ENCODE assay signal across 1 cellular context in the genomic region with DNA sequence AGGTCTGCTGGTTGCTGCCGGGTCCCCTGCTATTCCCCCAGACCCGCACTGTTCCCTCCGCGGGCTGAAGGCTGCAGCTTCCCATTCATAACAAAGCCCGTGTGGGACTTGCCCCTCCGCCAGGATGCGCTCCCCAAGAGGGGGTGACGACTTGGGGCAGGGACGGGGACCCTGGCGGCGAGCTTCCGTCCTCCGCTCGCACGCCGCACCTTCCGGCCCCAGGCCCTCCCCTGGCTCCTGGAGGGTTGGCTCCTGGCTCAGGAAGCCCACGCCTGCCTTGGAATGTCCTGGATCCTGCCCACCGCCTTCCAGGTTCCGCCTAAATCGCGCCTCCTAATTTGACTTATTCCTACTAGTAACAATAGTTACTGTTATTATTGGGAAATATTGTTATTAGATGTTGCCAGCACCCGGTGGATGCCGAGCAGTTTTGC.
A peak's percentile ranks its signal among the peaks of the same experiment; 100 is the strongest.
TF ChIP-seq lines count a peak whose summit lies in the region.

No MANE protein-coding gene starts in this region.

TF ChIP-seq in GM12878, 131 proteins besides CTCF, POLR2A, EP300 and RAD21 (continued from another document):
- TF ChIP-seq, protein P1, sequence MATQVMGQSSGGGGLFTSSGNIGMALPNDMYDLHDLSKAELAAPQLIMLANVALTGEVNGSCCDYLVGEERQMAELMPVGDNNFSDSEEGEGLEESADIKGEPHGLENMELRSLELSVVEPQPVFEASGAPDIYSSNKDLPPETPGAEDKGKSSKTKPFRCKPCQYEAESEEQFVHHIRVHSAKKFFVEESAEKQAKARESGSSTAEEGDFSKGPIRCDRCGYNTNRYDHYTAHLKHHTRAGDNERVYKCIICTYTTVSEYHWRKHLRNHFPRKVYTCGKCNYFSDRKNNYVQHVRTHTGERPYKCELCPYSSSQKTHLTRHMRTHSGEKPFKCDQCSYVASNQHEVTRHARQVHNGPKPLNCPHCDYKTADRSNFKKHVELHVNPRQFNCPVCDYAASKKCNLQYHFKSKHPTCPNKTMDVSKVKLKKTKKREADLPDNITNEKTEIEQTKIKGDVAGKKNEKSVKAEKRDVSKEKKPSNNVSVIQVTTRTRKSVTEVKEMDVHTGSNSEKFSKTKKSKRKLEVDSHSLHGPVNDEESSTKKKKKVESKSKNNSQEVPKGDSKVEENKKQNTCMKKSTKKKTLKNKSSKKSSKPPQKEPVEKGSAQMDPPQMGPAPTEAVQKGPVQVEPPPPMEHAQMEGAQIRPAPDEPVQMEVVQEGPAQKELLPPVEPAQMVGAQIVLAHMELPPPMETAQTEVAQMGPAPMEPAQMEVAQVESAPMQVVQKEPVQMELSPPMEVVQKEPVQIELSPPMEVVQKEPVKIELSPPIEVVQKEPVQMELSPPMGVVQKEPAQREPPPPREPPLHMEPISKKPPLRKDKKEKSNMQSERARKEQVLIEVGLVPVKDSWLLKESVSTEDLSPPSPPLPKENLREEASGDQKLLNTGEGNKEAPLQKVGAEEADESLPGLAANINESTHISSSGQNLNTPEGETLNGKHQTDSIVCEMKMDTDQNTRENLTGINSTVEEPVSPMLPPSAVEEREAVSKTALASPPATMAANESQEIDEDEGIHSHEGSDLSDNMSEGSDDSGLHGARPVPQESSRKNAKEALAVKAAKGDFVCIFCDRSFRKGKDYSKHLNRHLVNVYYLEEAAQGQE (IDR thresholded peaks at IDR 0.05; ENCODE audit: low read depth, low read length): no peak
- no peak for TF ChIP-seq JUND (IDR thresholded peaks at IDR 0.05; ENCODE audit: low read depth, low read length)
- TF ChIP-seq IKZF1 (conservative IDR thresholded peaks at IDR 0.05): peak; percentile 59; the same call in 1 of the 2 replicates
- TF ChIP-seq, protein P2, sequence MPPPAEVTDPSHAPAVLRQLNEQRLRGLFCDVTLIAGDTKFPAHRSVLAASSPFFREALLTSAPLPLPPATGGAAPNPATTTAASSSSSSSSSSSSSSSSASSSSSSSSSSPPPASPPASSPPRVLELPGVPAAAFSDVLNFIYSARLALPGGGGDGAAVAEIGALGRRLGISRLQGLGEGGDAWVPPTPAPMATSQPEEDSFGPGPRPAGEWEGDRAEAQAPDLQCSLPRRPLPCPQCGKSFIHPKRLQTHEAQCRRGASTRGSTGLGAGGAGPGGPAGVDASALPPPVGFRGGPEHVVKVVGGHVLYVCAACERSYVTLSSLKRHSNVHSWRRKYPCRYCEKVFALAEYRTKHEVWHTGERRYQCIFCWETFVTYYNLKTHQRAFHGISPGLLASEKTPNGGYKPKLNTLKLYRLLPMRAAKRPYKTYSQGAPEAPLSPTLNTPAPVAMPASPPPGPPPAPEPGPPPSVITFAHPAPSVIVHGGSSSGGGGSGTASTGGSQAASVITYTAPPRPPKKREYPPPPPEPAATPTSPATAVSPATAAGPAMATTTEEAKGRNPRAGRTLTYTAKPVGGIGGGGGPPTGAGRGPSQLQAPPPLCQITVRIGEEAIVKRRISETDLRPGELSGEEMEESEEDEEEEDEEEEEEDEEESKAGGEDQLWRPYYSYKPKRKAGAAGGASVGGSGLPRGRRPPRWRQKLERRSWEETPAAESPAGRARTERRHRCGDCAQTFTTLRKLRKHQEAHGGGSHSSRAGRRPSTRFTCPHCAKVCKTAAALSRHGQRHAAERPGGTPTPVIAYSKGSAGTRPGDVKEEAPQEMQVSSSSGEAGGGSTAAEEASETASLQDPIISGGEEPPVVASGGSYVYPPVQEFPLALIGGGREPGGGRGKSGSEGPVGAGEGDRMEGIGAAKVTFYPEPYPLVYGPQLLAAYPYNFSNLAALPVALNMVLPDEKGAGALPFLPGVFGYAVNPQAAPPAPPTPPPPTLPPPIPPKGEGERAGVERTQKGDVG (CRISPR knock-in tag; IDR thresholded peaks at IDR 0.05): no peak
- TF ChIP-seq STAT3 (IDR thresholded peaks at IDR 0.05; ENCODE audit: low read depth, low read length): no peak
- TF ChIP-seq JUNB (IDR thresholded peaks at IDR 0.05): no peak
- TF ChIP-seq TCF12 (IDR thresholded peaks at IDR 0.05; ENCODE audit: low read depth, low read length): no peak
- TF ChIP-seq DPF2 (IDR thresholded peaks at IDR 0.05): 0 out of 2 replicates have a peak, but pooled peaks have one; percentile 34
- no peak for TF ChIP-seq POLR2AphosphoS2 (IDR thresholded peaks at IDR 0.05; ENCODE audit: low read depth, low read length)
- no peak for TF ChIP-seq CBX3 (IDR thresholded peaks at IDR 0.05; ENCODE audit: borderline replicate concordance, low read depth)
- peak in 1 of 2 experiments; percentile 16; a peak in 1 of 4 replicates for TF ChIP-seq BHLHE40 (IDR thresholded peaks at IDR 0.05; ENCODE audit: borderline replicate concordance in 1 of 2, low read depth in 2 of 2, low read length in 1 of 2)
- TF ChIP-seq CHD4 (IDR thresholded peaks at IDR 0.05): no peak
- TF ChIP-seq, protein P3, sequence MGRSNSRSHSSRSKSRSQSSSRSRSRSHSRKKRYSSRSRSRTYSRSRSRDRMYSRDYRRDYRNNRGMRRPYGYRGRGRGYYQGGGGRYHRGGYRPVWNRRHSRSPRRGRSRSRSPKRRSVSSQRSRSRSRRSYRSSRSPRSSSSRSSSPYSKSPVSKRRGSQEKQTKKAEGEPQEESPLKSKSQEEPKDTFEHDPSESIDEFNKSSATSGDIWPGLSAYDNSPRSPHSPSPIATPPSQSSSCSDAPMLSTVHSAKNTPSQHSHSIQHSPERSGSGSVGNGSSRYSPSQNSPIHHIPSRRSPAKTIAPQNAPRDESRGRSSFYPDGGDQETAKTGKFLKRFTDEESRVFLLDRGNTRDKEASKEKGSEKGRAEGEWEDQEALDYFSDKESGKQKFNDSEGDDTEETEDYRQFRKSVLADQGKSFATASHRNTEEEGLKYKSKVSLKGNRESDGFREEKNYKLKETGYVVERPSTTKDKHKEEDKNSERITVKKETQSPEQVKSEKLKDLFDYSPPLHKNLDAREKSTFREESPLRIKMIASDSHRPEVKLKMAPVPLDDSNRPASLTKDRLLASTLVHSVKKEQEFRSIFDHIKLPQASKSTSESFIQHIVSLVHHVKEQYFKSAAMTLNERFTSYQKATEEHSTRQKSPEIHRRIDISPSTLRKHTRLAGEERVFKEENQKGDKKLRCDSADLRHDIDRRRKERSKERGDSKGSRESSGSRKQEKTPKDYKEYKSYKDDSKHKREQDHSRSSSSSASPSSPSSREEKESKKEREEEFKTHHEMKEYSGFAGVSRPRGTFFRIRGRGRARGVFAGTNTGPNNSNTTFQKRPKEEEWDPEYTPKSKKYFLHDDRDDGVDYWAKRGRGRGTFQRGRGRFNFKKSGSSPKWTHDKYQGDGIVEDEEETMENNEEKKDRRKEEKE (IDR thresholded peaks at IDR 0.05): no peak
- TF ChIP-seq, protein P4, sequence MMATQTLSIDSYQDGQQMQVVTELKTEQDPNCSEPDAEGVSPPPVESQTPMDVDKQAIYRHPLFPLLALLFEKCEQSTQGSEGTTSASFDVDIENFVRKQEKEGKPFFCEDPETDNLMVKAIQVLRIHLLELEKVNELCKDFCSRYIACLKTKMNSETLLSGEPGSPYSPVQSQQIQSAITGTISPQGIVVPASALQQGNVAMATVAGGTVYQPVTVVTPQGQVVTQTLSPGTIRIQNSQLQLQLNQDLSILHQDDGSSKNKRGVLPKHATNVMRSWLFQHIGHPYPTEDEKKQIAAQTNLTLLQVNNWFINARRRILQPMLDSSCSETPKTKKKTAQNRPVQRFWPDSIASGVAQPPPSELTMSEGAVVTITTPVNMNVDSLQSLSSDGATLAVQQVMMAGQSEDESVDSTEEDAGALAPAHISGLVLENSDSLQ (IDR thresholded peaks at IDR 0.05): no peak
- TF ChIP-seq IKZF2 (IDR thresholded peaks at IDR 0.05): peak; percentile 29 to 69; a peak in 3 of 4 replicates
- 0 out of 2 replicates have a peak, but pooled peaks have one; percentile 44 for TF ChIP-seq SMARCA5 (IDR thresholded peaks at IDR 0.05)
- no peak for TF ChIP-seq SIX5 (IDR thresholded peaks at IDR 0.05; ENCODE audit: low read depth, low read length, severe bottlenecking)
TF ChIP-seq in GM12878: peak in this region for 7.
